ENCODE assay signal across 18 cellular contexts in genomic region chr13:25777509-25777908, GRCh38.
DNase-seq lines count a peak whose midpoint lies in the region; ATAC-seq and TF ChIP-seq lines count a peak whose summit lies in the region.
"Had no signal": no experiment of that assay in that cellular context is flagged by ENCODE, and none has a peak within 500 bp of the region (broad histone marks: within the 10 kb centered on the region; RNA-seq: fewer than 3 reads in every experiment).

No MANE protein-coding gene starts in this region.

- no peak overlapping the region for H3K9ac ChIP-seq in BLaER1
- H3K9ac ChIP-seq in BLaER1 treated with 17β-estradiol and CSF1 and Interleukin-3, amounts not matched to agents 10 nM and 100 nM: peak overlapping the region in 4 of 11 experiments; percentile 45 to 72 (median 52); a peak in 7 of 22 replicates
- no peak overlapping the region for H3K9ac ChIP-seq in MM.1S (ENCODE audit: low read length)
- H3K9ac ChIP-seq: GM23248 had no signal

- H3K36me3 ChIP-seq in BLaER1 (no peaks in the 10 kb centered on the region), MM.1S (replicated peaks; ENCODE audit: insufficient read depth, low read length) (no peaks in the 10 kb centered on the region), right lobe of liver (no peaks in the 10 kb centered on the region)
- no peaks in the 10 kb centered on the region for H3K36me3 ChIP-seq in BLaER1 treated with 17β-estradiol and CSF1 and Interleukin-3, amounts not matched to agents 10 nM and 100 nM
- H3K36me3 ChIP-seq: BE2C, HAP-1 had no signal

- H3K27me3 ChIP-seq in BLaER1: no peaks in the 10 kb centered on the region
- H3K27me3 ChIP-seq in BLaER1 treated with 17β-estradiol and CSF1 and Interleukin-3, amounts not matched to agents 10 nM and 100 nM: peaks cover 0 to 6% (median 0%) of the 10 kb centered on the region in 11 experiments; a peak in 1 of 22 replicates
- H3K27me3 ChIP-seq in MM.1S (replicated peaks; ENCODE audit: insufficient read depth, low read length): no peaks in the 10 kb centered on the region
- no peaks in the 10 kb centered on the region for H3K27me3 ChIP-seq in right lobe of liver
- H3K27me3 ChIP-seq: BE2C had no signal

- WGBS in right lobe of liver (ENCODE audit: insufficient coverage, low coverage, low lambda C conversion rate, missing lambda C conversion rate): 58% methylated on average over 2 of the region's 2 CpGs

- intact Hi-C loops in left colon (cut with DNase I, micrococcal nuclease): no loop called here
- intact Hi-C loops in right lobe of liver (cut with DNase I): no loop called here

- TF ChIP-seq CTCF in MM.1S (IDR thresholded peaks at IDR 0.05; ENCODE audit: low read length) (no peak), right lobe of liver (IDR thresholded peaks at IDR 0.05) (no peak)

- no peak overlapping the region for H2AFZ ChIP-seq in MM.1S (ENCODE audit: low read length)
- H2AFZ ChIP-seq: GM23248 had no signal

- ATAC-seq in left colon (peak; percentile 76), right lobe of liver (no peak), GM21526 (IDR thresholded peaks at IDR 0.05; ENCODE audit: low FRiP score, unreplicated experiment) (no peak), HG02885 (IDR thresholded peaks at IDR 0.05; ENCODE audit: poor library complexity, unreplicated experiment) (no peak)
- ATAC-seq: HepG2 had no signal

- no peaks in the 10 kb centered on the region for H3F3A ChIP-seq in MM.1S (ENCODE audit: insufficient read depth, low read length)

- H3K9me2 ChIP-seq in MM.1S (replicated peaks; ENCODE audit: insufficient read depth, low read length): no peaks in the 10 kb centered on the region

- H3K4me1 ChIP-seq in BLaER1 (peaks cover 51% of the 10 kb centered on the region), MM.1S (ENCODE audit: low read length) (peaks cover 14% of the 10 kb centered on the region), right lobe of liver (no peaks in the 10 kb centered on the region)
- peaks cover 11 to 52% (median 45%) of the 10 kb centered on the region in 10 experiments; a peak in 19 of 20 replicates for H3K4me1 ChIP-seq in BLaER1 treated with 17β-estradiol and CSF1 and Interleukin-3, amounts not matched to agents 10 nM and 100 nM
- H3K4me1 ChIP-seq: BE2C, HAP-1 had no signal

- H4K20me1 ChIP-seq in BLaER1: no peaks in the 10 kb centered on the region
- no peaks in the 10 kb centered on the region for H4K20me1 ChIP-seq in BLaER1 treated with 17β-estradiol and CSF1 and Interleukin-3, amounts not matched to agents 10 nM and 100 nM
- no peaks in the 10 kb centered on the region for H4K20me1 ChIP-seq in MM.1S (ENCODE audit: insufficient read depth, low read length)

- no peaks in the 10 kb centered on the region for H3K9me3 ChIP-seq in BLaER1
- peaks cover 0 to 8% (median 0%) of the 10 kb centered on the region in 11 experiments; a peak in 4 of 22 replicates for H3K9me3 ChIP-seq in BLaER1 treated with 17β-estradiol and CSF1 and Interleukin-3, amounts not matched to agents 10 nM and 100 nM (replicated peaks in 1 of 11)
- H3K9me3 ChIP-seq in MM.1S (replicated peaks; ENCODE audit: insufficient read depth, low read length): no peaks in the 10 kb centered on the region
- no peaks in the 10 kb centered on the region for H3K9me3 ChIP-seq in right lobe of liver
- H3K9me3 ChIP-seq: BE2C, HAP-1 had no signal

- TF ChIP-seq POLR2A in right lobe of liver (IDR thresholded peaks at IDR 0.05): no peak

- peak overlapping the region; percentile 93 for H3K4me2 ChIP-seq in BLaER1
- peak overlapping the region in 10 of 11 experiments; percentile 73 to 88 (median 80); a peak in 18 of 22 replicates for H3K4me2 ChIP-seq in BLaER1 treated with 17β-estradiol and CSF1 and Interleukin-3, amounts not matched to agents 10 nM and 100 nM
- peak overlapping the region; percentile 73; the same call in 1 of the 2 replicates for H3K4me2 ChIP-seq in MM.1S (ENCODE audit: low read depth, low read length)

- no peak overlapping the region for H3K27ac ChIP-seq in BLaER1
- H3K27ac ChIP-seq in BLaER1 treated with 17β-estradiol and CSF1 and Interleukin-3, amounts not matched to agents 10 nM and 100 nM: peak overlapping the region in 9 of 11 experiments; percentile 29 to 86 (median 68); a peak in 15 of 22 replicates
- no peak overlapping the region for H3K27ac ChIP-seq in MM.1S (ENCODE audit: low read length)
- no peak overlapping the region for H3K27ac ChIP-seq in right lobe of liver
- H3K27ac ChIP-seq: GM23248 had no signal

- H3K79me2 ChIP-seq in MM.1S (ENCODE audit: low read length): no peaks in the 10 kb centered on the region

- DNase-seq in MM.1S: no peak
- DNase-seq in left colon: no peak
- DNase-seq in right lobe of liver: no peak
- DNase-seq: ACHN; BE2C; CD4-positive, alpha-beta memory T cell; DMS153; DMS79; GDM1; GM23248; HFFc6; KBM-7 had no signal

- H3K4me3 ChIP-seq in BLaER1: no peak overlapping the region
- H3K4me3 ChIP-seq in BLaER1 treated with 17β-estradiol and CSF1 and Interleukin-3, amounts not matched to agents 10 nM and 100 nM: no peak overlapping the region
- no peak overlapping the region for H3K4me3 ChIP-seq in MM.1S (ENCODE audit: low read length)
- no peak overlapping the region for H3K4me3 ChIP-seq in right lobe of liver
- H3K4me3 ChIP-seq: GM23248, HAP-1 had no signal

Comparison
In these comparisons a context has a peak if more than half of its experiments do, and no peak if none do; other contexts are left out.
1. H3K27ac ChIP-seq: peak in BLaER1 treated with 17β-estradiol and CSF1 and Interleukin-3, amounts not matched to agents 10 nM and 100 nM (9 of 11); none in BLaER1 (single experiment), MM.1S (single experiment) and right lobe of liver (0 of 3).
2. Peak in every context shown above with its lines, with median percentiles within 50 percentile points of each other: H3K4me2 ChIP-seq.